ENCODE assay signal across 9 cellular contexts in the genomic region with DNA sequence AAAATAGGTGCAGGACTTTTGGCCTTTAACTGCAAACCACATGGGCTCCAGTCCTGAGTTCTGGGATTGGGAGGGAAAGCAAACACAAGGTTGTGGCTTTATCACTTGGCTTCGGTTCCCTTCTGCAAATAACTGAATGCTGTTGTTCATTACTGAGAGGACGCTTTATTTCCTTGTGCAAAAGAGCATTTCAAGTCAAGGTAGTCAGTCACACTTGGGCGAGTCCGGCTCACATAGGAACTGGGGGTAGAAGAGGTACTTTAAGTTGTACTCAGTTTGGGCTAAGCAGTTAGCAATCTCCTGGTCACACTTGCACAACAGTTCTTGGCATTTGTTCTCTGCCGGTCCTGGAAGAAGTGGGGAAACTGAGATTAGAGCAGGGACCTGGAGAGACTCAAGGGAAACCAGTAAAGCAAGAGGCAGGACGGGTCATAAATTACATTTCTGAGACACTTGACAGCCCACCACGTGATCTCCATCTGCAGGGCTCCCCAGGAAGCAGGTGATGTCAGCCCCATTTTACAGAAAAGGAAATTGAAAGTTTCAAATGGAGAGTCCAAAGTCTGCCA.
A peak's percentile ranks its signal among the peaks of the same experiment; 100 is the strongest.
DNase-seq lines count a peak whose midpoint lies in the region; ATAC-seq and TF ChIP-seq lines count a peak whose summit lies in the region.
"Had no signal": no experiment of that assay in that cellular context is flagged by ENCODE, and none has a peak within 500 bp of the region (broad histone marks: within the 10 kb centered on the region; RNA-seq: fewer than 3 reads in every experiment).

No MANE protein-coding gene starts in this region.

- H3K27ac Mint-ChIP-seq in nephron progenitor cell, result peak overlapping the region; percentile 70

- no peak for TF ChIP-seq CTCF in nephron progenitor cell (IDR thresholded peaks at IDR 0.05)

- DNase-seq in nephron progenitor cell (no peak), substantia nigra (lab: John Stamatoyannopoulos, UW) (no peak), NCI-H510A treated with DMSO at 0.1 percent for 48 hours (lab: John Stamatoyannopoulos, UW) (no peak)
- DNase-seq in central memory CD4-positive, alpha-beta T cell, result no peak
- DNase-seq: mesendoderm, NCI-H1694 treated with DMSO at 0.1 percent for 48 hours had no signal

- peaks cover 10% of the 10 kb centered on the region for H3K4me1 Mint-ChIP-seq in nephron progenitor cell

- H3K9me3 Mint-ChIP-seq in nephron progenitor cell, result no peaks in the 10 kb centered on the region

- H3K27me3 Mint-ChIP-seq in nephron progenitor cell (ENCODE audit: low read depth, poor library complexity), result peaks cover 19% of the 10 kb centered on the region

- H3K4me3 Mint-ChIP-seq in nephron progenitor cell, result no peak overlapping the region

- peaks cover 18% of the 10 kb centered on the region for H3K36me3 Mint-ChIP-seq in nephron progenitor cell (ENCODE audit: low read depth)

- no peak overlapping the region for H3K27ac ChIP-seq in substantia nigra (ENCODE audit: low read depth, low read length, poor library complexity, severe bottlenecking)

- peak; percentile 70 for ATAC-seq in GM19023 (IDR thresholded peaks at IDR 0.05; ENCODE audit: unreplicated experiment)
- ATAC-seq in HG02884 (IDR thresholded peaks at IDR 0.05; ENCODE audit: unreplicated experiment), result peak; percentile 83
- peak; percentile 15; the same call in 1 of the 3 replicates for ATAC-seq in SK-N-SH treated with all-trans-retinoic acid at 6 μM for 48 hours

TF ChIP-seq in SK-N-SH treated with all-trans-retinoic acid at 6 μM for 48 hours, 23 proteins besides CTCF, POLR2A, EP300 and RAD21:
- TF ChIP-seq ZFP3 (CRISPR knock-in tag; IDR thresholded peaks at IDR 0.05), result no peak
- no peak for TF ChIP-seq ISL1 (CRISPR knock-in tag; IDR thresholded peaks at IDR 0.05)
- no peak for TF ChIP-seq ZNF70 (CRISPR knock-in tag; IDR thresholded peaks at IDR 0.05)
- TF ChIP-seq ESRRG (CRISPR knock-in tag; IDR thresholded peaks at IDR 0.05), result no peak
- no peak for TF ChIP-seq OSR1 (CRISPR knock-in tag; IDR thresholded peaks at IDR 0.05)
- no peak for TF ChIP-seq ARNTL (CRISPR knock-in tag; IDR thresholded peaks at IDR 0.05; ENCODE audit: borderline replicate concordance, low read depth)
- TF ChIP-seq, protein P1, sequence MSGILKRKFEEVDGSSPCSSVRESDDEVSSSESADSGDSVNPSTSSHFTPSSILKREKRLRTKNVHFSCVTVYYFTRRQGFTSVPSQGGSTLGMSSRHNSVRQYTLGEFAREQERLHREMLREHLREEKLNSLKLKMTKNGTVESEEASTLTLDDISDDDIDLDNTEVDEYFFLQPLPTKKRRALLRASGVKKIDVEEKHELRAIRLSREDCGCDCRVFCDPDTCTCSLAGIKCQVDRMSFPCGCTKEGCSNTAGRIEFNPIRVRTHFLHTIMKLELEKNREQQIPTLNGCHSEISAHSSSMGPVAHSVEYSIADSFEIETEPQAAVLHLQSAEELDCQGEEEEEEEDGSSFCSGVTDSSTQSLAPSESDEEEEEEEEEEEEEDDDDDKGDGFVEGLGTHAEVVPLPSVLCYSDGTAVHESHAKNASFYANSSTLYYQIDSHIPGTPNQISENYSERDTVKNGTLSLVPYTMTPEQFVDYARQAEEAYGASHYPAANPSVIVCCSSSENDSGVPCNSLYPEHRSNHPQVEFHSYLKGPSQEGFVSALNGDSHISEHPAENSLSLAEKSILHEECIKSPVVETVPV (CRISPR knock-in tag; IDR thresholded peaks at IDR 0.05), result no peak
- TF ChIP-seq BACH2 (CRISPR knock-in tag; IDR thresholded peaks at IDR 0.05; ENCODE audit: borderline replicate concordance), result no peak
- TF ChIP-seq, protein P2, sequence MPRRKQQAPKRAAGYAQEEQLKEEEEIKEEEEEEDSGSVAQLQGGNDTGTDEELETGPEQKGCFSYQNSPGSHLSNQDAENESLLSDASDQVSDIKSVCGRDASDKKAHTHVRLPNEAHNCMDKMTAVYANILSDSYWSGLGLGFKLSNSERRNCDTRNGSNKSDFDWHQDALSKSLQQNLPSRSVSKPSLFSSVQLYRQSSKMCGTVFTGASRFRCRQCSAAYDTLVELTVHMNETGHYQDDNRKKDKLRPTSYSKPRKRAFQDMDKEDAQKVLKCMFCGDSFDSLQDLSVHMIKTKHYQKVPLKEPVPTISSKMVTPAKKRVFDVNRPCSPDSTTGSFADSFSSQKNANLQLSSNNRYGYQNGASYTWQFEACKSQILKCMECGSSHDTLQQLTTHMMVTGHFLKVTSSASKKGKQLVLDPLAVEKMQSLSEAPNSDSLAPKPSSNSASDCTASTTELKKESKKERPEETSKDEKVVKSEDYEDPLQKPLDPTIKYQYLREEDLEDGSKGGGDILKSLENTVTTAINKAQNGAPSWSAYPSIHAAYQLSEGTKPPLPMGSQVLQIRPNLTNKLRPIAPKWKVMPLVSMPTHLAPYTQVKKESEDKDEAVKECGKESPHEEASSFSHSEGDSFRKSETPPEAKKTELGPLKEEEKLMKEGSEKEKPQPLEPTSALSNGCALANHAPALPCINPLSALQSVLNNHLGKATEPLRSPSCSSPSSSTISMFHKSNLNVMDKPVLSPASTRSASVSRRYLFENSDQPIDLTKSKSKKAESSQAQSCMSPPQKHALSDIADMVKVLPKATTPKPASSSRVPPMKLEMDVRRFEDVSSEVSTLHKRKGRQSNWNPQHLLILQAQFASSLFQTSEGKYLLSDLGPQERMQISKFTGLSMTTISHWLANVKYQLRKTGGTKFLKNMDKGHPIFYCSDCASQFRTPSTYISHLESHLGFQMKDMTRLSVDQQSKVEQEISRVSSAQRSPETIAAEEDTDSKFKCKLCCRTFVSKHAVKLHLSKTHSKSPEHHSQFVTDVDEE (CRISPR knock-in tag; IDR thresholded peaks at IDR 0.05), result no peak
- no peak for TF ChIP-seq ZC3H10 (CRISPR knock-in tag; IDR thresholded peaks at IDR 0.05)

Comparison
In these comparisons a context has a peak if more than half of its experiments do, and no peak if none do; other contexts are left out.
1. ATAC-seq: peak in every context shown above with its lines; median percentile 83 in HG02884; 70 in GM19023; 15 in SK-N-SH treated with all-trans-retinoic acid at 6 μM for 48 hours.